In genomic region chr19:29650988-29651387, GRCh38 we compare ENCODE assay signal across 20 cellular contexts.
"Had no signal": no experiment of that assay in that cellular context is flagged by ENCODE, and none has a peak within 500 bp of the region (broad histone marks: within the 10 kb centered on the region; RNA-seq: fewer than 3 reads in every experiment).

No MANE protein-coding gene starts in this region.

- H3K4me3 ChIP-seq: colonic mucosa, hepatocyte, lung, psoas muscle, right lobe of liver, spleen had no signal

- H3K9me3 Mint-ChIP-seq: endodermal cell had no signal

- ATAC-seq: foreskin keratinocyte, left colon, left ventricle myocardium superior, psoas muscle, right lobe of liver had no signal

- DNase-seq: colonic mucosa; dermis blood vessel endothelial cell; endodermal cell; erythroblast; foreskin keratinocyte; left colon; left ventricle myocardium superior; mesenchymal stem cell; midbrain; nephron progenitor cell; psoas muscle; retina; right lobe of liver; stimulated activated CD4-positive, alpha-beta T cell treated with anti-CD3 and anti-CD28 coated beads, Interleukin-15, amount 100 ng/mL, for 24 hours; stimulated activated CD4-positive, alpha-beta T cell treated with anti-CD3 and anti-CD28 coated beads, Interleukin-1b, Interleukin-23, amount 100 ng/mL, for 48 hours; stimulated activated naive CD4-positive, alpha-beta T cell treated with Interleukin-2 at 50 U/mL for 16 hours; trophoblast cell had no signal

- H3K36me3 ChIP-seq: colonic mucosa, right lobe of liver, spleen had no signal

- H3K4me3 Mint-ChIP-seq: endodermal cell, nephron progenitor cell had no signal

- H3K27ac Mint-ChIP-seq: endodermal cell, nephron progenitor cell had no signal

- H3K27me3 ChIP-seq: colonic mucosa, foreskin keratinocyte, right lobe of liver, spleen had no signal

- H3K4me1 Mint-ChIP-seq: endodermal cell, nephron progenitor cell had no signal
